ENCODE assay signal across 14 cellular contexts in genomic region chr16:73033271-73033998, GRCh38. TPM values are rescaled to one million over a fixed set of nuclear protein-coding genes. Genes with fewer than 3 reads are reported as not detected.
DNase-seq lines count a peak whose midpoint lies in the region; ATAC-seq and TF ChIP-seq lines count a peak whose summit lies in the region.
"Had no signal": no experiment of that assay in that cellular context is flagged by ENCODE, and none has a peak within 500 bp of the region (broad histone marks: within the 10 kb centered on the region; RNA-seq: fewer than 3 reads in every experiment).

No MANE protein-coding gene starts in this region.

- no peak for TF ChIP-seq CTCF in endodermal cell (conservative IDR thresholded peaks at IDR 0.05)
- no peak for TF ChIP-seq CTCF in activated CD8-positive, alpha-beta T cell treated with anti-CD3 and anti-CD28 coated beads for 36 hours (IDR thresholded peaks at IDR 0.05)

- peak overlapping the region in 7 of 11 experiments; percentile 1 to 65 (median 33); a peak in 6 of 22 replicates for H3K9ac ChIP-seq in BLaER1 treated with 17β-estradiol and CSF1 and Interleukin-3, amounts not matched to agents 10 nM and 100 nM
- H3K9ac ChIP-seq in endodermal cell (ENCODE audit: extremely low read depth, low read length, poor library complexity, severe bottlenecking) = no peak overlapping the region
- peak overlapping the region; percentile 57 for H3K9ac ChIP-seq in trophoblast cell (ENCODE audit: low read length)

- no peak overlapping the region for H2AFZ ChIP-seq in trophoblast cell (ENCODE audit: insufficient read depth, low read length, poor library complexity)

- no peak for ATAC-seq in activated CD8-positive, alpha-beta T cell treated with anti-CD3 and anti-CD28 coated beads for 36 hours
- no peak for ATAC-seq in GM21786 (IDR thresholded peaks at IDR 0.05; ENCODE audit: unreplicated experiment)

- CTCF ChIA-PET in activated CD8-positive, alpha-beta T cell treated with anti-CD3 and anti-CD28 coated beads for 36 hours (lab: Charles Lee) = no interaction called here

- peaks cover 35% of the 10 kb centered on the region for H3K79me2 ChIP-seq in trophoblast cell (ENCODE audit: control insufficient read depth, insufficient read depth, low read length, poor library complexity)

- peak overlapping the region in 2 of 11 experiments; percentile 3 to 47; a peak in 2 of 22 replicates for H3K27ac ChIP-seq in BLaER1 treated with 17β-estradiol and CSF1 and Interleukin-3, amounts not matched to agents 10 nM and 100 nM
- H3K27ac ChIP-seq in endodermal cell (ENCODE audit: low read depth, low read length) = peak overlapping the region; percentile 75
- peak overlapping the region; percentile 45 for H3K27ac ChIP-seq in trophoblast cell (ENCODE audit: low read depth, low read length)

- H3K4me3 ChIP-seq in BLaER1 treated with 17β-estradiol and CSF1 and Interleukin-3, amounts not matched to agents 10 nM and 100 nM = peak overlapping the region in 4 of 10 experiments; percentile 25 to 35 (median 30); a peak in 4 of 20 replicates
- H3K4me3 ChIP-seq in endodermal cell (ENCODE audit: low read length) (peak overlapping the region; percentile 9), trophoblast cell (ENCODE audit: low read depth, low read length) (no peak overlapping the region)

- H3K4ac ChIP-seq in trophoblast cell (ENCODE audit: low read depth, low read length) = peak overlapping the region; percentile 93

- WGBS in endodermal cell (ENCODE audit: insufficient coverage in 1 of 2, insufficient read length in 1 of 2), 2 experiments = 2 to 3% methylated on average over 11 to 20 of the region's 20 CpGs
- no CpG with 5 or more reads among the region's 20 CpGs for WGBS in trophoblast cell (ENCODE audit: extremely low coverage, insufficient coverage, insufficient read length)

- H3K27ac Mint-ChIP-seq in endodermal cell = no peak overlapping the region
- H3K27ac Mint-ChIP-seq in activated CD8-positive, alpha-beta T cell treated with anti-CD3 and anti-CD28 coated beads for 36 hours = no peak overlapping the region
- H3K27ac Mint-ChIP-seq: activated T-helper 1 cell treated with anti-CD3 and anti-CD28 coated beads, Interleukin-12 subunit alpha, Interleukin-12 subunit beta, Interleukin-2, Interleukin-4 antibody, amounts not matched to agents 30 ng/mL and 10 ng/mL and 1 ng/mL, durations not matched to agents 14 hours and 24 hours and 36 hours had no signal

- peaks cover 38 to 85% (median 80%) of the 10 kb centered on the region in 11 experiments for H3K27me3 ChIP-seq in BLaER1 treated with 17β-estradiol and CSF1 and Interleukin-3, amounts not matched to agents 10 nM and 100 nM
- H3K27me3 ChIP-seq in endodermal cell (ENCODE audit: control insufficient read depth, insufficient read depth, low read length, poor library complexity, severe bottlenecking) (peaks cover 98% of the 10 kb centered on the region), trophoblast cell (ENCODE audit: insufficient read depth, low read length) (no peaks in the 10 kb centered on the region)

- H3K14ac ChIP-seq in trophoblast cell (ENCODE audit: low read length) = peak overlapping the region; percentile 92

- peak; percentile 53 for DNase-seq in LHCN-M2 (ENCODE audit: low read depth)
- DNase-seq in endodermal cell = peak; percentile 92
- DNase-seq in trophoblast cell = no peak
- DNase-seq in inferior parietal cortex (ENCODE audit: extremely low spot score) = no peak
- DNase-seq in activated CD8-positive, alpha-beta T cell treated with anti-CD3 and anti-CD28 coated beads for 36 hours = no peak
- DNase-seq in MV-4-11 (lab: John Stamatoyannopoulos, UW) = no peak
- DNase-seq: AML-193; KG1; occipital lobe; Right ventricle myocardium superior; stimulated activated CD4-positive, alpha-beta T cell treated with anti-CD3 and anti-CD28 coated beads, Interleukin-4, amount 100 ng/mL, for 4 hours had no signal

- peak overlapping the region; percentile 55 for H2BK12ac ChIP-seq in trophoblast cell (ENCODE audit: low read length)

- H3K4me1 ChIP-seq in BLaER1 treated with 17β-estradiol and CSF1 and Interleukin-3, amounts not matched to agents 10 nM and 100 nM = peaks cover 52 to 84% (median 69%) of the 10 kb centered on the region in 10 experiments
- H3K4me1 ChIP-seq in endodermal cell (ENCODE audit: control insufficient read depth, insufficient read depth, low read length) (peaks cover 21% of the 10 kb centered on the region), trophoblast cell (ENCODE audit: control insufficient read depth in 1 of 2, insufficient read depth in 2 of 2, low read length in 2 of 2) (peaks cover 52 to 63% of the 10 kb centered on the region in 2 experiments)

- intact Hi-C loops in activated CD8-positive, alpha-beta T cell treated with anti-CD3 and anti-CD28 coated beads for 36 hours (cut with micrococcal nuclease) = no loop called here

- peak overlapping the region; percentile 23 for H3K4me3 Mint-ChIP-seq in endodermal cell
- H3K4me3 Mint-ChIP-seq in activated CD8-positive, alpha-beta T cell treated with anti-CD3 and anti-CD28 coated beads for 36 hours = no peak overlapping the region
- H3K4me3 Mint-ChIP-seq: activated T-helper 1 cell treated with anti-CD3 and anti-CD28 coated beads, Interleukin-12 subunit alpha, Interleukin-12 subunit beta, Interleukin-2, Interleukin-4 antibody, amounts not matched to agents 30 ng/mL and 10 ng/mL and 1 ng/mL, durations not matched to agents 14 hours and 24 hours and 36 hours had no signal

- no peak overlapping the region for H3K23ac ChIP-seq in trophoblast cell (ENCODE audit: low read length)

- H3K36me3 Mint-ChIP-seq in endodermal cell (ENCODE audit: low read depth) = no peaks in the 10 kb centered on the region
- no peaks in the 10 kb centered on the region for H3K36me3 Mint-ChIP-seq in activated CD8-positive, alpha-beta T cell treated with anti-CD3 and anti-CD28 coated beads for 36 hours (ENCODE audit: low read depth)

- H4K8ac ChIP-seq in trophoblast cell (ENCODE audit: low read depth, low read length) = peak overlapping the region; percentile 71

- peak overlapping the region; percentile 72 for H4K91ac ChIP-seq in trophoblast cell (ENCODE audit: low read depth, low read length)

- peak overlapping the region; percentile 50 for H2BK5ac ChIP-seq in trophoblast cell (ENCODE audit: low read depth, low read length, poor library complexity)

- H3K36me3 ChIP-seq in BLaER1 treated with 17β-estradiol and CSF1 and Interleukin-3, amounts not matched to agents 10 nM and 100 nM = peaks cover 0 to 13% (median 0%) of the 10 kb centered on the region in 11 experiments; a peak in 1 of 22 replicates
- H3K36me3 ChIP-seq in endodermal cell (ENCODE audit: control insufficient read depth, insufficient read depth, low read length) (no peaks in the 10 kb centered on the region), trophoblast cell (ENCODE audit: control insufficient read depth in 1 of 2, insufficient read depth in 2 of 2, low read length in 2 of 2) (no peaks in the 10 kb centered on the region)

- H2AK5ac ChIP-seq in trophoblast cell (ENCODE audit: low read length) = peak overlapping the region; percentile 23

- H2BK120ac ChIP-seq in trophoblast cell (ENCODE audit: insufficient read depth, low read length, poor library complexity) = no peak overlapping the region

- H4K12ac ChIP-seq in trophoblast cell (ENCODE audit: low read depth, low read length) = no peak overlapping the region

- H3K27me3 Mint-ChIP-seq in endodermal cell (ENCODE audit: insufficient read depth) = peaks cover 99% of the 10 kb centered on the region
- peaks cover 19% of the 10 kb centered on the region for H3K27me3 Mint-ChIP-seq in activated CD8-positive, alpha-beta T cell treated with anti-CD3 and anti-CD28 coated beads for 36 hours

- peak overlapping the region; percentile 55 to 96 (median 80) for H3K4me2 ChIP-seq in BLaER1 treated with 17β-estradiol and CSF1 and Interleukin-3, amounts not matched to agents 10 nM and 100 nM
- peak overlapping the region; percentile 29 for H3K4me2 ChIP-seq in trophoblast cell (ENCODE audit: low read length)

- H3K9me3 Mint-ChIP-seq in endodermal cell = no peaks in the 10 kb centered on the region
- H3K9me3 Mint-ChIP-seq in activated CD8-positive, alpha-beta T cell treated with anti-CD3 and anti-CD28 coated beads for 36 hours = no peaks in the 10 kb centered on the region
- H3K9me3 Mint-ChIP-seq: activated T-helper 1 cell treated with anti-CD3 and anti-CD28 coated beads, Interleukin-12 subunit alpha, Interleukin-12 subunit beta, Interleukin-2, Interleukin-4 antibody, amounts not matched to agents 30 ng/mL and 10 ng/mL and 1 ng/mL, durations not matched to agents 14 hours and 24 hours and 36 hours had no signal

- no peaks in the 10 kb centered on the region for H3K9me3 ChIP-seq in BLaER1 treated with 17β-estradiol and CSF1 and Interleukin-3, amounts not matched to agents 10 nM and 100 nM (replicated peaks in 1 of 11)
- H3K9me3 ChIP-seq in endodermal cell (ENCODE audit: control insufficient read depth, low read length) = no peaks in the 10 kb centered on the region
- H3K9me3 ChIP-seq in trophoblast cell (ENCODE audit: insufficient read depth, low read depth, low read length) = peaks cover 3% of the 10 kb centered on the region

- peak overlapping the region; percentile 86 for H3K18ac ChIP-seq in trophoblast cell (ENCODE audit: low read length)

- H3K79me1 ChIP-seq in trophoblast cell (ENCODE audit: low read length) = peaks cover 43% of the 10 kb centered on the region

- H4K20me1 ChIP-seq in BLaER1 treated with 17β-estradiol and CSF1 and Interleukin-3, amounts not matched to agents 10 nM and 100 nM = peaks cover 0 to 93% (median 0%) of the 10 kb centered on the region in 11 experiments; a peak in 8 of 22 replicates

- H3K4me1 Mint-ChIP-seq in endodermal cell = peaks cover 70% of the 10 kb centered on the region
- peaks cover 3% of the 10 kb centered on the region for H3K4me1 Mint-ChIP-seq in activated CD8-positive, alpha-beta T cell treated with anti-CD3 and anti-CD28 coated beads for 36 hours (ENCODE audit: low read depth)

- POLR2A ChIA-PET in activated CD8-positive, alpha-beta T cell treated with anti-CD3 and anti-CD28 coated beads for 36 hours (lab: Charles Lee) = no interaction called here

RNA-seq across cellular contexts. Expression of gene ZFHX3, which starts 14.5 kb away (rescaled TPM):
- total RNA-seq in LHCN-M2 (2014; rRNA removed) (3.9 and 5.1 TPM in 2 replicates), endodermal cell (1 to 10 TPM in 1 of 2 donors, under 1 TPM in 1; 0.79 to 2.2 TPM)
- 6.3 TPM for polyA plus RNA-seq in LHCN-M2 (2012)
- polyA plus RNA-seq in endodermal cell (2013, experiment 1 of 2) = 9.3 TPM
- 10.4 TPM for polyA plus RNA-seq in endodermal cell (2013, experiment 2 of 2)
- polyA plus RNA-seq in trophoblast cell (2013) = 36.4 and 36.5 TPM in 2 replicates
- total RNA-seq in activated CD8-positive, alpha-beta T cell treated with anti-CD3 and anti-CD28 coated beads for 36 hours = under 1 TPM; 0.16 to 0.25 TPM

Comparison
In these comparisons a context has a peak if more than half of its experiments do, and no peak if none do; other contexts are left out.
1. DNase-seq: peak in LHCN-M2 (single experiment) and endodermal cell (single experiment); none in trophoblast cell (0 of 2), inferior parietal cortex (single experiment), activated CD8-positive, alpha-beta T cell treated with anti-CD3 and anti-CD28 coated beads for 36 hours (single experiment) and MV-4-11 (single experiment).